Comparison of ENCODE assay signal across 1 cellular context in genomic region chr4:183507928-183508327, GRCh38.
A peak's percentile ranks its signal among the peaks of the same experiment; 100 is the strongest.
TF ChIP-seq lines count a peak whose summit lies in the region.

No MANE protein-coding gene starts in this region.

TF ChIP-seq in K562, 482 proteins besides CTCF, POLR2A, EP300 and RAD21 (continued from another document):
- TF ChIP-seq RBM34 (IDR thresholded peaks at IDR 0.05; ENCODE audit: borderline replicate concordance, insufficient read depth, low read length): no peak
- TF ChIP-seq ZNF639 (CRISPR knock-in tag; conservative IDR thresholded peaks at IDR 0.05 in 1 of 2, IDR thresholded peaks at IDR 0.05 in 1 of 2): no peak
- TF ChIP-seq NCOA2 (IDR thresholded peaks at IDR 0.05; ENCODE audit: partially characterized antibody in 2 of 2): no peak
- TF ChIP-seq ZNF253 (CRISPR knock-in tag; conservative IDR thresholded peaks at IDR 0.05): no peak
- TF ChIP-seq ZFP1 (CRISPR knock-in tag; IDR thresholded peaks at IDR 0.05): no peak
- TF ChIP-seq MAFG (tag; conservative IDR thresholded peaks at IDR 0.05): peak; percentile 33; the same call in 1 of the 2 replicates
- no peak for TF ChIP-seq MEIS2 (IDR thresholded peaks at IDR 0.05; ENCODE audit: partially characterized antibody)
- peak; percentile 42 for TF ChIP-seq CBFA2T3 (IDR thresholded peaks at IDR 0.05)
- TF ChIP-seq ZNF584 (CRISPR knock-in tag; IDR thresholded peaks at IDR 0.05; ENCODE audit: low read depth): no peak
- TF ChIP-seq RFX5 (IDR thresholded peaks at IDR 0.05; ENCODE audit: low read depth, low read length): no peak
- TF ChIP-seq L3MBTL2 (IDR thresholded peaks at IDR 0.05): no peak
- no peak for TF ChIP-seq ZNF445 (CRISPR knock-in tag; IDR thresholded peaks at IDR 0.05; ENCODE audit: low read depth)
- TF ChIP-seq ZNF316 (IDR thresholded peaks at IDR 0.05): peak; percentile 49
- TF ChIP-seq ZNF512 (tag; IDR thresholded peaks at IDR 0.05): no peak
- TF ChIP-seq ZEB2 (IDR thresholded peaks at IDR 0.05): no peak
- no peak for TF ChIP-seq ZNF766 (CRISPR knock-in tag; conservative IDR thresholded peaks at IDR 0.05)
- no peak for TF ChIP-seq ZNF436 (CRISPR knock-in tag; IDR thresholded peaks at IDR 0.05)
- TF ChIP-seq KDM5B (IDR thresholded peaks at IDR 0.05; ENCODE audit: insufficient replicate concordance, low read depth, low read length): no peak
- no peak for TF ChIP-seq ZNF354B (CRISPR knock-in tag; IDR thresholded peaks at IDR 0.05)
- no peak for TF ChIP-seq SIN3B (IDR thresholded peaks at IDR 0.05; ENCODE audit: low read depth)
- TF ChIP-seq SMARCA4 (IDR thresholded peaks at IDR 0.05): 0 out of 2 replicates have a peak, but pooled peaks have one; percentile 42
- no peak for TF ChIP-seq ZNF407 (IDR thresholded peaks at IDR 0.05; ENCODE audit: low read depth)
- TF ChIP-seq DPF2 (IDR thresholded peaks at IDR 0.05): peak; percentile 31; the same call in 1 of the 2 replicates
- TF ChIP-seq ZFP30 (CRISPR knock-in tag; IDR thresholded peaks at IDR 0.05; ENCODE audit: borderline replicate concordance): no peak
- no peak for TF ChIP-seq GTF2F1 (IDR thresholded peaks at IDR 0.05; ENCODE audit: low read depth, low read length)
- no peak for TF ChIP-seq THAP12 (CRISPR knock-in tag; IDR thresholded peaks at IDR 0.05)
- no peak for TF ChIP-seq ZNF780A (CRISPR knock-in tag; IDR thresholded peaks at IDR 0.05)
- TF ChIP-seq GATA2 (CRISPR knock-in tag; IDR thresholded peaks at IDR 0.05): no peak
- no peak for TF ChIP-seq E4F1 (CRISPR knock-in tag; IDR thresholded peaks at IDR 0.05; ENCODE audit: borderline replicate concordance)
- TF ChIP-seq C11orf30 (IDR thresholded peaks at IDR 0.05; ENCODE audit: low read depth): 0 out of 2 replicates have a peak, but pooled peaks have one; percentile 10
- no peak for TF ChIP-seq ZMIZ1 (IDR thresholded peaks at IDR 0.05; ENCODE audit: low read depth in 2 of 2, low read length in 2 of 2)
- no peak for TF ChIP-seq SMAD1 (IDR thresholded peaks at IDR 0.05; ENCODE audit: low read depth, low read length, partially characterized antibody)
- TF ChIP-seq CBFB (CRISPR knock-in tag; IDR thresholded peaks at IDR 0.05): no peak
- 0 out of 2 replicates have a peak, but pooled peaks have one; percentile 46 for TF ChIP-seq ARID3A (IDR thresholded peaks at IDR 0.05; ENCODE audit: borderline replicate concordance, low read depth, low read length)
- no peak for TF ChIP-seq SRSF3 (IDR thresholded peaks at IDR 0.05; ENCODE audit: insufficient read depth, low read length)
- no peak for TF ChIP-seq ZNF133 (CRISPR knock-in tag; IDR thresholded peaks at IDR 0.05)
- TF ChIP-seq ZNF384 (IDR thresholded peaks at IDR 0.05; ENCODE audit: low read depth, low read length): peak; percentile 95
- TF ChIP-seq ZC3H8 (IDR thresholded peaks at IDR 0.05): no peak
- TF ChIP-seq TEAD2 (tag; IDR thresholded peaks at IDR 0.05): no peak
